In the genomic region with DNA sequence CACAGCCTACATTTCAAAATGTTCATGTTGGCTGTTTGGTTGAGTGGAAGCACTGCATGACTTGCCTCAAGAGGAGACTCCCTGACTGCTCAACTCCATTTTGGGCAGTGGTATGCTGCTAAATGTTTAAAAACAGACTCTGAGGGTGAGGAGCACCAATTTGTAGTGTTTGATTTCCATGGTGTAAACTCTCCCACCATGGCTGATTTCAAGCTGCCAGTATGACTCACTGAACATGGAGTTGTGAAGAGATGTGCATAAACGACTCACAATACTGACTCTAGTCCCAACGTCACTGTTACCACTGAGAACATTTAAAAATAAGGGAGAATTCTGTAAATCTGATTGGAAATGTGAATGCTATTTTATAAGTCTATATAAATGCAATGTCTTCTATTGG, we compare ENCODE assay signal across 17 cellular contexts.
DNase-seq lines count a peak whose midpoint lies in the region; ATAC-seq and TF ChIP-seq lines count a peak whose summit lies in the region.
"Had no signal": no experiment of that assay in that cellular context is flagged by ENCODE, and none has a peak within 500 bp of the region (broad histone marks: within the 10 kb centered on the region; RNA-seq: fewer than 3 reads in every experiment).

No MANE protein-coding gene starts in this region.

- CTCF ChIA-PET in activated CD8-positive, alpha-beta T cell treated with anti-CD3 and anti-CD28 coated beads for 36 hours (lab: Charles Lee) = interaction anchor here (0.9 to 1.0 kb wide), 2 partner anchors 63 to 168 kb away, joined by 3 read pairs; no protein-coding TSS in a partner anchor
- CTCF ChIA-PET in activated CD8-positive, alpha-beta T cell treated with anti-CD3 and anti-CD28 coated beads, Interleukin-2, amount 10 ng/mL, durations not matched to agents 7 days and 5 days (lab: Charles Lee) = interaction anchor here (1.4 to 1.7 kb wide), 3 partner anchors 25 to 247 kb away, joined by 3 read pairs; no protein-coding TSS in a partner anchor
- CTCF ChIA-PET in WTC11 (lab: Charles Lee) = interaction anchor here (1.1 kb wide), 1 partner anchor 12 kb away, joined by 3 read pairs; no protein-coding TSS in a partner anchor

- no peaks in the 10 kb centered on the region for H3K27me3 ChIP-seq in smooth muscle cell (ENCODE audit: low read depth)
- H3K27me3 ChIP-seq: ascending aorta, tibial artery had no signal

- H3K9me3 ChIP-seq in smooth muscle cell (replicated peaks; ENCODE audit: low read depth) = no peaks in the 10 kb centered on the region
- H3K9me3 ChIP-seq: ascending aorta had no signal

- H3K27me3 Mint-ChIP-seq in activated CD8-positive, alpha-beta T cell treated with anti-CD3 and anti-CD28 coated beads for 36 hours = no peaks in the 10 kb centered on the region
- no peaks in the 10 kb centered on the region for H3K27me3 Mint-ChIP-seq in activated CD8-positive, alpha-beta T cell treated with anti-CD3 and anti-CD28 coated beads, Interleukin-2, amount 10 ng/mL, durations not matched to agents 7 days and 5 days (ENCODE audit: low read depth)
- H3K27me3 Mint-ChIP-seq in WTC11 (ENCODE audit: low read depth) = no peaks in the 10 kb centered on the region; the same call in 1 of the 2 replicates

- no peak overlapping the region for H3K4me3 Mint-ChIP-seq in activated CD8-positive, alpha-beta T cell treated with anti-CD3 and anti-CD28 coated beads for 36 hours
- no peak overlapping the region for H3K4me3 Mint-ChIP-seq in activated CD8-positive, alpha-beta T cell treated with anti-CD3 and anti-CD28 coated beads, Interleukin-2, amount 10 ng/mL, durations not matched to agents 7 days and 5 days
- H3K4me3 Mint-ChIP-seq in WTC11 = no peak overlapping the region
- H3K4me3 Mint-ChIP-seq: HFFc6, nephron progenitor cell had no signal

- POLR2A ChIA-PET in activated CD8-positive, alpha-beta T cell treated with anti-CD3 and anti-CD28 coated beads for 36 hours (lab: Charles Lee) = interaction anchor here (0.6 to 1.0 kb wide), 2 partner anchors 8 to 46 kb away, joined by 3 to 4 read pairs; no protein-coding TSS in a partner anchor
- POLR2A ChIA-PET in activated CD8-positive, alpha-beta T cell treated with anti-CD3 and anti-CD28 coated beads, Interleukin-2, amount 10 ng/mL, durations not matched to agents 7 days and 5 days (lab: Charles Lee) = interaction anchor here (2.0 kb wide), 1 partner anchor 58 kb away, joined by 4 read pairs; no protein-coding TSS in a partner anchor
- POLR2A ChIA-PET in WTC11 (lab: Charles Lee) = no interaction called here

- peak; percentile 20 for DNase-seq in activated CD8-positive, alpha-beta T cell treated with anti-CD3 and anti-CD28 coated beads for 36 hours
- DNase-seq in activated CD8-positive, alpha-beta T cell treated with anti-CD3 and anti-CD28 coated beads, Interleukin-2, amount 10 ng/mL, durations not matched to agents 7 days and 5 days = no peak
- DNase-seq in WTC11 (ENCODE audit: low spot score) (no peak), fibroblast of peridontal ligament (ENCODE audit: extremely low read depth) (peak; percentile 23), smooth muscle cell (lab: John Stamatoyannopoulos, UW; ENCODE audit: unreplicated experiment) (no peak), NCI-H146 treated with DMSO at 0.1 percent for 48 hours (lab: John Stamatoyannopoulos, UW; ENCODE audit: unreplicated experiment) (no peak)
- DNase-seq in activated effector memory CD4-positive, alpha-beta T cell treated with Interleukin-2 at 50 U/mL for 16 hours = no peak
- DNase-seq: COR-L47, HFFc6, Kasumi-1, NCI-H1436 treated with DMSO at 0.1 percent for 48 hours, nephron progenitor cell, SIG-M5, tibial artery had no signal

- no peak for TF ChIP-seq CTCF in activated CD8-positive, alpha-beta T cell treated with anti-CD3 and anti-CD28 coated beads for 36 hours (IDR thresholded peaks at IDR 0.05)
- TF ChIP-seq CTCF in WTC11 (IDR thresholded peaks at IDR 0.05) = no peak
- no peak for TF ChIP-seq CTCF in smooth muscle cell (IDR thresholded peaks at IDR 0.05; ENCODE audit: borderline replicate concordance, insufficient read depth, poor library complexity, severe bottlenecking)

- peaks cover 81% of the 10 kb centered on the region for H3K4me1 Mint-ChIP-seq in activated CD8-positive, alpha-beta T cell treated with anti-CD3 and anti-CD28 coated beads for 36 hours (ENCODE audit: low read depth)
- H3K4me1 Mint-ChIP-seq in activated CD8-positive, alpha-beta T cell treated with anti-CD3 and anti-CD28 coated beads, Interleukin-2, amount 10 ng/mL, durations not matched to agents 7 days and 5 days (ENCODE audit: low read depth) = peaks cover 75% of the 10 kb centered on the region
- peaks cover 20% of the 10 kb centered on the region for H3K4me1 Mint-ChIP-seq in WTC11

- H3K9me3 Mint-ChIP-seq in activated CD8-positive, alpha-beta T cell treated with anti-CD3 and anti-CD28 coated beads for 36 hours = peaks cover 19% of the 10 kb centered on the region
- H3K9me3 Mint-ChIP-seq in activated CD8-positive, alpha-beta T cell treated with anti-CD3 and anti-CD28 coated beads, Interleukin-2, amount 10 ng/mL, durations not matched to agents 7 days and 5 days (ENCODE audit: insufficient read depth) = peaks cover 13% of the 10 kb centered on the region
- peaks cover 18% of the 10 kb centered on the region for H3K9me3 Mint-ChIP-seq in WTC11

- H3K4me3 ChIP-seq in smooth muscle cell = no peak overlapping the region
- H3K4me3 ChIP-seq: ascending aorta, tibial artery had no signal

- no peaks in the 10 kb centered on the region for H3K79me2 ChIP-seq in smooth muscle cell (ENCODE audit: low read depth)

- peak; percentile 69 for ATAC-seq in activated CD8-positive, alpha-beta T cell treated with anti-CD3 and anti-CD28 coated beads for 36 hours
- no peak for ATAC-seq in activated CD8-positive, alpha-beta T cell treated with anti-CD3 and anti-CD28 coated beads, Interleukin-2, amount 10 ng/mL, durations not matched to agents 7 days and 5 days
- ATAC-seq in WTC11 = no peak
- no peak for ATAC-seq in HG02885 (IDR thresholded peaks at IDR 0.05; ENCODE audit: poor library complexity, unreplicated experiment)
- ATAC-seq: esophagus mucosa had no signal

- H3K36me3 Mint-ChIP-seq in activated CD8-positive, alpha-beta T cell treated with anti-CD3 and anti-CD28 coated beads for 36 hours (ENCODE audit: low read depth) = peaks cover 79% of the 10 kb centered on the region
- H3K36me3 Mint-ChIP-seq in activated CD8-positive, alpha-beta T cell treated with anti-CD3 and anti-CD28 coated beads, Interleukin-2, amount 10 ng/mL, durations not matched to agents 7 days and 5 days (ENCODE audit: low read depth) = peaks cover 81% of the 10 kb centered on the region
- peaks cover 11% of the 10 kb centered on the region for H3K36me3 Mint-ChIP-seq in WTC11

- peaks cover 21% of the 10 kb centered on the region for H3K4me1 ChIP-seq in smooth muscle cell (ENCODE audit: low read depth)
- H3K4me1 ChIP-seq: tibial artery had no signal

- peak overlapping the region; percentile 75 for H3K27ac ChIP-seq in smooth muscle cell (ENCODE audit: low read depth)
- H3K27ac ChIP-seq: ascending aorta, tibial artery had no signal

- intact Hi-C loops in activated CD8-positive, alpha-beta T cell treated with anti-CD3 and anti-CD28 coated beads for 36 hours (cut with micrococcal nuclease) = no loop called here

- H3F3A ChIP-seq in smooth muscle cell (ENCODE audit: low read depth) = peaks cover 11% of the 10 kb centered on the region

- H3K9ac ChIP-seq in smooth muscle cell (ENCODE audit: low read depth) = peak overlapping the region; percentile 3

- peak overlapping the region; percentile 81 for H3K27ac Mint-ChIP-seq in activated CD8-positive, alpha-beta T cell treated with anti-CD3 and anti-CD28 coated beads for 36 hours
- no peak overlapping the region for H3K27ac Mint-ChIP-seq in activated CD8-positive, alpha-beta T cell treated with anti-CD3 and anti-CD28 coated beads, Interleukin-2, amount 10 ng/mL, durations not matched to agents 7 days and 5 days
- peak overlapping the region; percentile 17; the same call in 1 of the 2 replicates for H3K27ac Mint-ChIP-seq in WTC11
- H3K27ac Mint-ChIP-seq: HFFc6, nephron progenitor cell had no signal

- H4K20me1 ChIP-seq in smooth muscle cell (ENCODE audit: low read depth) = no peaks in the 10 kb centered on the region

- peak overlapping the region; percentile 44 for H3K4me2 ChIP-seq in smooth muscle cell

- H2AFZ ChIP-seq in smooth muscle cell (ENCODE audit: low read depth) = no peak overlapping the region

- 16% methylated on average over 2 of the region's 2 CpGs for WGBS in smooth muscle cell (ENCODE audit: low lambda C conversion rate)

- H3K36me3 ChIP-seq in smooth muscle cell (ENCODE audit: low read depth) = no peaks in the 10 kb centered on the region
- H3K36me3 ChIP-seq: ascending aorta, tibial artery had no signal

TF ChIP-seq in WTC11, 78 proteins besides CTCF, POLR2A, EP300 and RAD21 (continues in another document):
- no peak for TF ChIP-seq FOXP1 (CRISPR knock-in tag; IDR thresholded peaks at IDR 0.05; ENCODE audit: borderline replicate concordance)
- no peak for TF ChIP-seq TEAD4 (CRISPR knock-in tag; IDR thresholded peaks at IDR 0.05)
- TF ChIP-seq, protein P1, sequence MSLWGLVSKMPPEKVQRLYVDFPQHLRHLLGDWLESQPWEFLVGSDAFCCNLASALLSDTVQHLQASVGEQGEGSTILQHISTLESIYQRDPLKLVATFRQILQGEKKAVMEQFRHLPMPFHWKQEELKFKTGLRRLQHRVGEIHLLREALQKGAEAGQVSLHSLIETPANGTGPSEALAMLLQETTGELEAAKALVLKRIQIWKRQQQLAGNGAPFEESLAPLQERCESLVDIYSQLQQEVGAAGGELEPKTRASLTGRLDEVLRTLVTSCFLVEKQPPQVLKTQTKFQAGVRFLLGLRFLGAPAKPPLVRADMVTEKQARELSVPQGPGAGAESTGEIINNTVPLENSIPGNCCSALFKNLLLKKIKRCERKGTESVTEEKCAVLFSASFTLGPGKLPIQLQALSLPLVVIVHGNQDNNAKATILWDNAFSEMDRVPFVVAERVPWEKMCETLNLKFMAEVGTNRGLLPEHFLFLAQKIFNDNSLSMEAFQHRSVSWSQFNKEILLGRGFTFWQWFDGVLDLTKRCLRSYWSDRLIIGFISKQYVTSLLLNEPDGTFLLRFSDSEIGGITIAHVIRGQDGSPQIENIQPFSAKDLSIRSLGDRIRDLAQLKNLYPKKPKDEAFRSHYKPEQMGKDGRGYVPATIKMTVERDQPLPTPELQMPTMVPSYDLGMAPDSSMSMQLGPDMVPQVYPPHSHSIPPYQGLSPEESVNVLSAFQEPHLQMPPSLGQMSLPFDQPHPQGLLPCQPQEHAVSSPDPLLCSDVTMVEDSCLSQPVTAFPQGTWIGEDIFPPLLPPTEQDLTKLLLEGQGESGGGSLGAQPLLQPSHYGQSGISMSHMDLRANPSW (CRISPR knock-in tag; conservative IDR thresholded peaks at IDR 0.05; ENCODE audit: low read depth) = no peak
- TF ChIP-seq KAT7 (CRISPR knock-in tag; IDR thresholded peaks at IDR 0.05; ENCODE audit: borderline replicate concordance) = no peak

Comparison
In these comparisons a context has a peak if more than half of its experiments do, and no peak if none do; other contexts are left out.
1. DNase-seq: peak in activated CD8-positive, alpha-beta T cell treated with anti-CD3 and anti-CD28 coated beads for 36 hours (single experiment) and fibroblast of peridontal ligament (single experiment); none in activated CD8-positive, alpha-beta T cell treated with anti-CD3 and anti-CD28 coated beads, Interleukin-2, amount 10 ng/mL, durations not matched to agents 7 days and 5 days (single experiment), WTC11 (single experiment), smooth muscle cell (single experiment), NCI-H146 treated with DMSO at 0.1 percent for 48 hours (single experiment) and activated effector memory CD4-positive, alpha-beta T cell treated with Interleukin-2 at 50 U/mL for 16 hours (single experiment).